13 cellular contexts compared by ENCODE assay signal in the genomic region with DNA sequence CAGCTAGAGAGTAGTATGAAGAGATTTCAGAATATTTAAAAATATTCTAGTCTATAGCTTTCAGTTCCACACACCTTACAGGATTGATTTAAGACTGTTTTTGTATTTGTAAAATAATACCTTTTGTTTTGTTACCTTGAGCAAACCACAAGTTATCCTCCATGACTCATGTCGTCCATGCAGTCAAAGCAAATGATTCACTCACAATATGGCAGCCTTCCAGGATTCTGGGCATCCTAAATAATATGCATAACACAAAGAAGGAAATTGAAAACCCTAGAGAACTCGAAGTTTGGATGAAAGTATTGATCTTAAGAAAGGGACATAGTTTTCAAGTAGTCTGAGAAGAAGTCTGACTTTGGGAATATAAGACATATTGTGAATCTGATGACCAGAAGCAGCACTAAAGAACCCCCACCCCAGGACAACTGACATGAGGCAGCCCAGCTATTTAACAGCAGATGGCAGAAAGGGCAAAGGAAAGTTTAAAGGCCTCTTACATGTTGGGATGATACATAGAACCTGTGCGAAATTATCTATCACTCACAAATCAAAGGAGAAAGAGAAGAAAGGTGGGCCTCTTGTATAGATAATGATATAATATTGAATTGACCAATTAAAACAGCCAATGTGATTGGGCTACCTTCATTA.
DNase-seq lines count a peak whose midpoint lies in the region; ATAC-seq, FAIRE-seq and TF ChIP-seq lines count a peak whose summit lies in the region.
"Had no signal": no experiment of that assay in that cellular context is flagged by ENCODE, and none has a peak within 500 bp of the region (broad histone marks: within the 10 kb centered on the region; RNA-seq: fewer than 3 reads in every experiment).

No MANE protein-coding gene starts in this region.

- ATAC-seq in HG03280 (IDR thresholded peaks at IDR 0.05; ENCODE audit: unreplicated experiment) = no peak

- DNase-seq in COLO829 (ENCODE audit: low spot score) = peak; percentile 81
- DNase-seq in HTR-8/SVneo (ENCODE audit: insufficient read length, low spot score) = peak; percentile 31
- DNase-seq in SW 1271 (lab: John Stamatoyannopoulos, UW) = peak; percentile 54 to 73
- peak; percentile 89 for DNase-seq in glomerular visceral epithelial cell (ENCODE audit: extremely low spot score)
- DNase-seq in dorsolateral prefrontal cortex = no peak
- DNase-seq in activated CD4-positive, alpha-beta T cell treated with anti-CD3 and anti-CD28 coated beads for 1 hour = no peak
- DNase-seq in activated CD4-positive, alpha-beta T cell treated with anti-CD3 and anti-CD28 coated beads, Interleukin-2, amount 50 U/mL, for 1 hour = no peak
- DNase-seq: activated CD4-positive, alpha-beta T cell treated with anti-CD3 and anti-CD28 coated beads, Interleukin-2, amount 10 ng/mL, durations not matched to agents 24 days and 14 days; CD4-positive, alpha-beta memory T cell; naive B cell; stimulated activated CD4-positive, alpha-beta T cell treated with anti-CD3 and anti-CD28 coated beads, Interleukin-4, amount 100 ng/mL, for 4 hours; trophoblast cell had no signal

- TF ChIP-seq CTCF in dorsolateral prefrontal cortex (IDR thresholded peaks at IDR 0.05 in 54 of 56, conservative IDR thresholded peaks at IDR 0.05 in 2 of 56; ENCODE audit: low read depth in 1 of 56, partially characterized antibody in 56 of 56) = no peak

- no peaks in the 10 kb centered on the region for H3K27me3 ChIP-seq in dorsolateral prefrontal cortex

- intact Hi-C loops in dorsolateral prefrontal cortex (cut with DNase I) = no loop called here

- no peak overlapping the region for H3K27ac ChIP-seq in dorsolateral prefrontal cortex

- FAIRE-seq in HTR-8/SVneo (lab: Jason Lieb, UNC) = no peak

- no peak overlapping the region for H3K4me3 ChIP-seq in dorsolateral prefrontal cortex

Comparison
In these comparisons a context has a peak if more than half of its experiments do, and no peak if none do; other contexts are left out.
1. DNase-seq: peak in COLO829 (single experiment), HTR-8/SVneo (single experiment), SW 1271 (2 of 2) and glomerular visceral epithelial cell (single experiment); none in dorsolateral prefrontal cortex (0 of 10), activated CD4-positive, alpha-beta T cell treated with anti-CD3 and anti-CD28 coated beads for 1 hour (single experiment) and activated CD4-positive, alpha-beta T cell treated with anti-CD3 and anti-CD28 coated beads, Interleukin-2, amount 50 U/mL, for 1 hour (single experiment).